In genomic region chr7:1571261-1571650, GRCh38 we compare ENCODE assay signal across 8 cellular contexts. TPM values are rescaled to one million over a fixed set of nuclear protein-coding genes. Genes with fewer than 3 reads are reported as not detected.
A peak's percentile ranks its signal among the peaks of the same experiment; 100 is the strongest.
DNase-seq lines count a peak whose midpoint lies in the region; ATAC-seq and TF ChIP-seq lines count a peak whose summit lies in the region.

No MANE protein-coding gene starts in this region.

- TF ChIP-seq CTCF in left lung (IDR thresholded peaks at IDR 0.05) (no peak), type B pancreatic cell (conservative IDR thresholded peaks at IDR 0.05) (no peak)

- no peaks in the 10 kb centered on the region for H3K27me3 Mint-ChIP-seq in activated naive CD4-positive, alpha-beta T cell treated with anti-CD3 and anti-CD28 coated beads, Interleukin-2, amount 50 U/mL, for 24 hours
- H3K27me3 Mint-ChIP-seq in type B pancreatic cell: no peaks in the 10 kb centered on the region

- DNase-seq in activated naive CD4-positive, alpha-beta T cell treated with anti-CD3 and anti-CD28 coated beads, Interleukin-2, amount 50 U/mL, for 16 hours: no peak
- DNase-seq in activated naive CD4-positive, alpha-beta T cell treated with anti-CD3 and anti-CD28 coated beads, Interleukin-2, amount 50 U/mL, for 72 hours (ENCODE audit: low spot score in 2 of 2): no peak
- no peak for DNase-seq in left lung
- no peak for DNase-seq in type B pancreatic cell (ENCODE audit: extremely low spot score, unreplicated experiment)
- DNase-seq in SKM-1 treated with dmso at 0.1 percent for 144 hours (lab: John Stamatoyannopoulos, UW; ENCODE audit: unreplicated experiment): no peak
- no peak for DNase-seq in glomerular visceral epithelial cell (ENCODE audit: extremely low spot score)

- H3K9me3 ChIP-seq in left lung: no peaks in the 10 kb centered on the region

- H3K36me3 Mint-ChIP-seq in activated naive CD4-positive, alpha-beta T cell treated with anti-CD3 and anti-CD28 coated beads, Interleukin-2, amount 50 U/mL, for 24 hours: peaks cover 3% of the 10 kb centered on the region
- H3K36me3 Mint-ChIP-seq in activated naive CD4-positive, alpha-beta T cell treated with anti-CD3 and anti-CD28 coated beads, Interleukin-2, amount 50 U/mL, for 72 hours: peaks cover 8 to 18% of the 10 kb centered on the region in 2 donors
- H3K36me3 Mint-ChIP-seq in type B pancreatic cell: peaks cover 3% of the 10 kb centered on the region

- intact Hi-C loops in left lung (cut with DNase I): no loop called here

- H3K4me1 ChIP-seq in left lung: peaks cover 13 to 28% of the 10 kb centered on the region in 2 donors

- ATAC-seq in activated naive CD4-positive, alpha-beta T cell treated with anti-CD3 and anti-CD28 coated beads, Interleukin-2, amount 50 U/mL, for 72 hours: no peak
- ATAC-seq in left lung (peak; percentile 48), GM21619 (IDR thresholded peaks at IDR 0.05; ENCODE audit: unreplicated experiment) (no peak)

- H3K4me1 Mint-ChIP-seq in activated naive CD4-positive, alpha-beta T cell treated with anti-CD3 and anti-CD28 coated beads, Interleukin-2, amount 50 U/mL, for 24 hours: peaks cover 42% of the 10 kb centered on the region
- peaks cover 12% of the 10 kb centered on the region for H3K4me1 Mint-ChIP-seq in type B pancreatic cell (ENCODE audit: unreplicated experiment)

- no peaks in the 10 kb centered on the region for H3K27me3 ChIP-seq in left lung

- peaks cover 0 to 20% of the 10 kb centered on the region in 2 donors for H3K36me3 ChIP-seq in left lung

- peak overlapping the region; percentile 90 to 97 for H3K4me3 ChIP-seq in left lung

- peak overlapping the region; percentile 93 for H3K27ac Mint-ChIP-seq in activated naive CD4-positive, alpha-beta T cell treated with anti-CD3 and anti-CD28 coated beads, Interleukin-2, amount 50 U/mL, for 24 hours
- peak overlapping the region; percentile 90 to 95 for H3K27ac Mint-ChIP-seq in activated naive CD4-positive, alpha-beta T cell treated with anti-CD3 and anti-CD28 coated beads, Interleukin-2, amount 50 U/mL, for 72 hours
- peak overlapping the region; percentile 88 for H3K27ac Mint-ChIP-seq in type B pancreatic cell

- peak overlapping the region; percentile 92 for H3K4me3 Mint-ChIP-seq in activated naive CD4-positive, alpha-beta T cell treated with anti-CD3 and anti-CD28 coated beads, Interleukin-2, amount 50 U/mL, for 24 hours
- peak overlapping the region; percentile 89 for H3K4me3 Mint-ChIP-seq in type B pancreatic cell

- no peaks in the 10 kb centered on the region for H3K9me3 Mint-ChIP-seq in activated naive CD4-positive, alpha-beta T cell treated with anti-CD3 and anti-CD28 coated beads, Interleukin-2, amount 50 U/mL, for 24 hours
- H3K9me3 Mint-ChIP-seq in activated naive CD4-positive, alpha-beta T cell treated with anti-CD3 and anti-CD28 coated beads, Interleukin-2, amount 50 U/mL, for 72 hours: no peaks in the 10 kb centered on the region
- no peaks in the 10 kb centered on the region for H3K9me3 Mint-ChIP-seq in type B pancreatic cell

- H3K27ac ChIP-seq in left lung: peak overlapping the region; percentile 95 to 96

RNA-seq across cellular contexts. Expression of gene PSMG3, which starts 1.4 kb away (rescaled TPM):
- total RNA-seq in activated naive CD4-positive, alpha-beta T cell treated with anti-CD3 and anti-CD28 coated beads, Interleukin-2, amount 50 U/mL, for 72 hours: 10 to 100 TPM; 26.8 to 36.4 TPM
- 10 to 100 TPM; 22.4 to 25.3 TPM for total RNA-seq in left lung
- 27.0 and 35.2 TPM in 2 replicates for total RNA-seq in type B pancreatic cell (ENCODE audit: low replicate concordance)

RNA-seq across cellular contexts. Expression of gene TMEM184A, which starts 15.3 kb away (rescaled TPM):
- total RNA-seq in activated naive CD4-positive, alpha-beta T cell treated with anti-CD3 and anti-CD28 coated beads, Interleukin-2, amount 50 U/mL, for 72 hours: under 1 TPM; 0.12 to 0.73 TPM
- total RNA-seq in left lung: 1 to 10 TPM; 7.9 to 9.7 TPM
- 6.6 and 7.6 TPM in 2 replicates for total RNA-seq in type B pancreatic cell (ENCODE audit: low replicate concordance)

RNA-seq across cellular contexts. Expression of gene MAFK, which starts 40.8 kb away (rescaled TPM):
- 10 to 100 TPM; 34.1 to 37.3 TPM for total RNA-seq in activated naive CD4-positive, alpha-beta T cell treated with anti-CD3 and anti-CD28 coated beads, Interleukin-2, amount 50 U/mL, for 72 hours
- total RNA-seq in left lung (10 to 100 TPM; 36.8 to 49.7 TPM), type B pancreatic cell (ENCODE audit: low replicate concordance) (8.2 and 19.9 TPM in 2 replicates)
